In the genomic region with DNA sequence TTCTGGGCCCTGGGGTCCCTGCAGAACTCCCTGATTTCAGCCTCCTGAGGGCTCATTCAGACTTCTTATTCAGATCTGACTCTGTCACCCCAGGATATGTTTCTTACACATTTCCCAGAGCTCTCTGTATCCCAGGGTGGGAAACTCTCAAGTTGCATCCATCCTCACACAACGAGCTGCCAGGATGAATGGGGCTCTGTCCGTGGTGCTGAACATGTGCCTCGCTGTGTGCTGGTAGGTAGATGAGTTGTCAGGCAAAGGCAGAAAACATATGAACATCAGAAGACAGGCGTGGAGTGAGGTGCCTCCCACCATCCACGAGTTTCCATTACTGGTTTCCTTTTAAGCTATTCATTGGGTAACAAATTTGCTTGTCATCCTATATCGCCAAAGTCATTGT, we compare ENCODE assay signal across 9 cellular contexts. TPM values are rescaled to one million over a fixed set of nuclear protein-coding genes. Genes with fewer than 3 reads are reported as not detected.
A peak's percentile ranks its signal among the peaks of the same experiment; 100 is the strongest.
DNase-seq lines count a peak whose midpoint lies in the region; ATAC-seq and TF ChIP-seq lines count a peak whose summit lies in the region.
"Had no signal": no experiment of that assay in that cellular context is flagged by ENCODE, and none has a peak within 500 bp of the region (broad histone marks: within the 10 kb centered on the region; RNA-seq: fewer than 3 reads in every experiment).

No MANE protein-coding gene starts in this region.

- no peak overlapping the region for H3K4me2 ChIP-seq in mesenchymal stem cell (ENCODE audit: low read length, poor library complexity, severe bottlenecking)

- in situ Hi-C loops in GM13977 (cut with MboI; ENCODE audit: low pct_unique_long_range_greater_than_20kb, low sequenced_read_pairs, unreplicated experiment), result no loop called here

- 34% methylated on average over 6 of the region's 6 CpGs for WGBS in mesenchymal stem cell

- ATAC-seq in HG03520 (IDR thresholded peaks at IDR 0.05; ENCODE audit: unreplicated experiment), result no peak
- no peak for ATAC-seq in GM21717 (IDR thresholded peaks at IDR 0.05; ENCODE audit: unreplicated experiment)
- no peak for ATAC-seq in HG02798 (IDR thresholded peaks at IDR 0.05; ENCODE audit: poor library complexity, unreplicated experiment)

- H4K8ac ChIP-seq in mesenchymal stem cell (ENCODE audit: low read length), result no peak overlapping the region

- H3K9ac ChIP-seq in adipocyte (ENCODE audit: low read length) (no peak overlapping the region), mesenchymal stem cell (ENCODE audit: low read length) (no peak overlapping the region)

- H3K4ac ChIP-seq in mesenchymal stem cell (ENCODE audit: low read depth in 1 of 2, low read length in 2 of 2), result no peak overlapping the region

- no peaks in the 10 kb centered on the region for H3K36me3 ChIP-seq in adipocyte (ENCODE audit: control insufficient read depth, insufficient read depth, low read length, severe bottlenecking)
- no peaks in the 10 kb centered on the region for H3K36me3 ChIP-seq in mesenchymal stem cell (ENCODE audit: control insufficient read depth in 1 of 2, insufficient read depth in 2 of 2, low read depth in 1 of 2, low read length in 2 of 2)

- H3K14ac ChIP-seq in mesenchymal stem cell (ENCODE audit: low read length in 2 of 2), result no peak overlapping the region

- DNase-seq in GM13977 (ENCODE audit: low spot score) (peak; percentile 37), NAMALWA (ENCODE audit: low spot score) (peak; percentile 31), adipocyte (ENCODE audit: low read depth) (peak; percentile 20), mesenchymal stem cell (peak; percentile 28), NCI-H187 (lab: John Stamatoyannopoulos, UW) (no peak)
- DNase-seq: NCI-H510A treated with DMSO at 0.1 percent for 48 hours had no signal

- H3K4me1 ChIP-seq in adipocyte (ENCODE audit: control insufficient read depth, insufficient read depth, low read length), result peaks cover 8% of the 10 kb centered on the region
- peaks cover 17% of the 10 kb centered on the region for H3K4me1 ChIP-seq in mesenchymal stem cell (ENCODE audit: control insufficient read depth, insufficient read depth, low read depth, low read length)

- H3K79me1 ChIP-seq in mesenchymal stem cell (replicated peaks; ENCODE audit: low read length, poor library complexity, severe bottlenecking), result no peaks in the 10 kb centered on the region

- no peak overlapping the region for H2BK15ac ChIP-seq in mesenchymal stem cell (ENCODE audit: low read depth, poor library complexity, severe bottlenecking)

- no peak overlapping the region for H2BK12ac ChIP-seq in mesenchymal stem cell (ENCODE audit: low read length in 2 of 2)

- TF ChIP-seq CTCF in GM13977 (IDR thresholded peaks at IDR 0.05; ENCODE audit: extremely low read depth, insufficient read depth, missing control alignments), result no peak

- no peak overlapping the region for H2AFZ ChIP-seq in mesenchymal stem cell (ENCODE audit: low read depth, low read length)

- no peak overlapping the region for H2AK5ac ChIP-seq in mesenchymal stem cell (ENCODE audit: low read length, severe bottlenecking)

- H3K9me3 ChIP-seq in adipocyte (ENCODE audit: control insufficient read depth, low read length), result no peaks in the 10 kb centered on the region
- H3K9me3 ChIP-seq in mesenchymal stem cell (ENCODE audit: control insufficient read depth, low read length), result no peaks in the 10 kb centered on the region

- H3K18ac ChIP-seq in mesenchymal stem cell (ENCODE audit: low read depth in 1 of 2, low read length in 2 of 2), result no peak overlapping the region

- H2BK5ac ChIP-seq in mesenchymal stem cell (ENCODE audit: low read depth, low read length, poor library complexity, severe bottlenecking), result no peak overlapping the region

- no peak overlapping the region for H3K4me3 ChIP-seq in adipocyte (ENCODE audit: low read length)
- no peak overlapping the region for H3K4me3 ChIP-seq in mesenchymal stem cell (ENCODE audit: insufficient read depth in 1 of 2, low read depth in 1 of 2, low read length in 2 of 2)

- no peak overlapping the region for H3K23ac ChIP-seq in mesenchymal stem cell (ENCODE audit: low read length in 2 of 2)

- H4K91ac ChIP-seq in mesenchymal stem cell (ENCODE audit: low read length), result no peak overlapping the region

- H2BK120ac ChIP-seq in mesenchymal stem cell (ENCODE audit: low read depth, low read length), result no peak overlapping the region

- no peak overlapping the region for H3K27ac ChIP-seq in mesenchymal stem cell (ENCODE audit: low read length, poor library complexity, severe bottlenecking)

- peaks cover 52% of the 10 kb centered on the region for H3K27me3 ChIP-seq in adipocyte (replicated peaks; ENCODE audit: control insufficient read depth, insufficient read depth, low read length)
- peaks cover 34 to 63% of the 10 kb centered on the region in 2 experiments for H3K27me3 ChIP-seq in mesenchymal stem cell (ENCODE audit: control insufficient read depth in 1 of 2, insufficient read depth in 1 of 2, low read length in 2 of 2)

RNA-seq across cellular contexts. Expression of a gene that starts 11.4 kb away (rescaled TPM):
- polyA plus RNA-seq in mesenchymal stem cell (2013, experiment 1 of 2), result not detected
- not detected for polyA plus RNA-seq in mesenchymal stem cell (2013, experiment 2 of 2)

Comparison
In these comparisons a context has a peak if more than half of its experiments do, and no peak if none do; other contexts are left out.
1. DNase-seq: peak in GM13977 (single experiment), NAMALWA (single experiment), adipocyte (single experiment) and mesenchymal stem cell (single experiment); none in NCI-H187 (0 of 2).